Comparison of ENCODE assay signal across 9 cellular contexts in genomic region chr3:12483364-12483763, GRCh38. TPM values are rescaled to one million over a fixed set of nuclear protein-coding genes. Genes with fewer than 3 reads are reported as not detected.
DNase-seq lines count a peak whose midpoint lies in the region; ATAC-seq, FAIRE-seq and TF ChIP-seq lines count a peak whose summit lies in the region.
"Had no signal": no experiment of that assay in that cellular context is flagged by ENCODE, and none has a peak within 500 bp of the region (broad histone marks: within the 10 kb centered on the region; RNA-seq: fewer than 3 reads in every experiment).

No MANE protein-coding gene starts in this region.

- no peaks in the 10 kb centered on the region for H3K9me3 ChIP-seq in ectodermal cell (ENCODE audit: control insufficient read depth, low read length)

- H3K27ac ChIP-seq in ectodermal cell (ENCODE audit: insufficient read depth, low read depth, low read length, poor library complexity, severe bottlenecking) = no peak overlapping the region

- no peak for FAIRE-seq in GM12891 (lab: Jason Lieb, UNC)
- FAIRE-seq: A204.1 had no signal

- H3K36me3 ChIP-seq in ectodermal cell (ENCODE audit: control insufficient read depth, insufficient read depth, low read length) (no peaks in the 10 kb centered on the region), H7 (replicated peaks; ENCODE audit: control insufficient read depth, insufficient read depth, low read length) (peaks cover 3% of the 10 kb centered on the region)

- no peak for TF ChIP-seq POLR2A in GM12891 (IDR thresholded peaks at IDR 0.05; ENCODE audit: low read depth, low read length)

- 82 to 91% methylated on average over 2 of the region's 2 CpGs for WGBS in ectodermal cell, 2 experiments

- ATAC-seq in GM19035 (IDR thresholded peaks at IDR 0.05; ENCODE audit: unreplicated experiment) = no peak

- H3K4me3 ChIP-seq in ectodermal cell (ENCODE audit: insufficient read depth, low read depth, low read length) (peak overlapping the region; percentile 96), H7 (ENCODE audit: insufficient read depth, low read depth, low read length) (no peak overlapping the region; the same call in 1 of the 2 replicates)

- H3K4me1 ChIP-seq in ectodermal cell (ENCODE audit: control insufficient read depth, insufficient read depth, low read length) = peaks cover 8% of the 10 kb centered on the region

- DNase-seq in DMS 273 (lab: John Stamatoyannopoulos, UW; ENCODE audit: unreplicated experiment) = peak; percentile 57
- DNase-seq in DMS 273 treated with DMSO at 0.1 percent for 48 hours (lab: John Stamatoyannopoulos, UW) = no peak
- peak; percentile 22 for DNase-seq in NCI-H226
- DNase-seq in pons (ENCODE audit: low spot score) = peak; percentile 20
- no peak for DNase-seq in H7
- no peak for DNase-seq in GM12891 (ENCODE audit: insufficient read length, low spot score)

- H3K27me3 ChIP-seq in ectodermal cell (ENCODE audit: control insufficient read depth, insufficient read depth, low read length, poor library complexity, severe bottlenecking) = no peaks in the 10 kb centered on the region
- H3K27me3 ChIP-seq in H7 (ENCODE audit: control insufficient read depth, insufficient read depth, low read length) = 0 out of 2 replicates have a peak, but pooled peaks cover 2% of the 10 kb centered on the region

TF ChIP-seq in GM12891, 5 proteins besides CTCF, POLR2A, EP300 and RAD21:
- no peak for TF ChIP-seq POLR2AphosphoS5 (IDR thresholded peaks at IDR 0.05; ENCODE audit: low read depth, low read length)
- no peak for TF ChIP-seq SPI1 (IDR thresholded peaks at IDR 0.05; ENCODE audit: low read depth, low read length)
- TF ChIP-seq TAF1 (IDR thresholded peaks at IDR 0.05; ENCODE audit: low read depth, low read length) = no peak
- TF ChIP-seq PAX5 (IDR thresholded peaks at IDR 0.05; ENCODE audit: insufficient read depth, low read length, severe bottlenecking) = no peak
- TF ChIP-seq POU2F2 (IDR thresholded peaks at IDR 0.05; ENCODE audit: low read depth, low read length) = no peak

RNA-seq across cellular contexts. Expression of gene TSEN2, which starts 0.9 kb away (rescaled TPM):
- polyA plus RNA-seq in ectodermal cell (2013, experiment 1 of 4) = 25.5 TPM
- 27.0 TPM for polyA plus RNA-seq in ectodermal cell (2013, experiment 2 of 4)
- polyA plus RNA-seq in ectodermal cell (2013, experiment 3 of 4) = 21.2 TPM
- 22.6 TPM for polyA plus RNA-seq in ectodermal cell (2013, experiment 4 of 4)
- total RNA-seq in H7 (2014; rRNA removed; shearing (Covaris generic)) = 17.1 and 19.3 TPM in 2 replicates
- 9.7 TPM for polyA plus RNA-seq in GM12891 (2012; ENCODE audit: low read depth, missing spikeins)

Comparison
In these comparisons a context has a peak if more than half of its experiments do, and no peak if none do; other contexts are left out.
1. DNase-seq: peak in DMS 273 (single experiment), NCI-H226 (single experiment) and pons (single experiment); none in DMS 273 treated with DMSO at 0.1 percent for 48 hours (single experiment), H7 (single experiment) and GM12891 (single experiment).